Comparison of ENCODE assay signal across 9 cellular contexts in genomic region chr5:17190242-17190778, GRCh38. TPM values are rescaled to one million over a fixed set of nuclear protein-coding genes. Genes with fewer than 3 reads are reported as not detected.
DNase-seq lines count a peak whose midpoint lies in the region; ATAC-seq and TF ChIP-seq lines count a peak whose summit lies in the region.
"Had no signal": no experiment of that assay in that cellular context is flagged by ENCODE, and none has a peak within 500 bp of the region (broad histone marks: within the 10 kb centered on the region; RNA-seq: fewer than 3 reads in every experiment).

No MANE protein-coding gene starts in this region.

- H3K9me3 ChIP-seq in RWPE2 (ENCODE audit: severe bottlenecking), result no peaks in the 10 kb centered on the region
- H3K9me3 ChIP-seq: BLaER1 treated with 17β-estradiol and CSF1 and Interleukin-3, amounts not matched to agents 10 nM and 100 nM had no signal

- no peaks in the 10 kb centered on the region for H3K36me3 ChIP-seq in RWPE2 (ENCODE audit: low read depth)
- H3K36me3 ChIP-seq: BLaER1 treated with 17β-estradiol and CSF1 and Interleukin-3, amounts not matched to agents 10 nM and 100 nM had no signal

- no peak overlapping the region for H3K27ac ChIP-seq in RWPE2 (ENCODE audit: poor library complexity, severe bottlenecking)
- H3K27ac ChIP-seq: BLaER1 treated with 17β-estradiol and CSF1 and Interleukin-3, amounts not matched to agents 10 nM and 100 nM had no signal

- H3K4me1 Mint-ChIP-seq in nephron, result peaks cover 61% of the 10 kb centered on the region

- peaks cover 19% of the 10 kb centered on the region for H3K4me1 ChIP-seq in RWPE2 (ENCODE audit: insufficient read depth, poor library complexity, severe bottlenecking)

- no peak overlapping the region for H3K4me3 ChIP-seq in RWPE2 (ENCODE audit: severe bottlenecking)
- H3K4me3 ChIP-seq: BLaER1 treated with 17β-estradiol and CSF1 and Interleukin-3, amounts not matched to agents 10 nM and 100 nM had no signal

- H3K27me3 ChIP-seq in RWPE2 (ENCODE audit: insufficient read depth, poor library complexity, severe bottlenecking), result no peaks in the 10 kb centered on the region
- H3K27me3 ChIP-seq: BLaER1 treated with 17β-estradiol and CSF1 and Interleukin-3, amounts not matched to agents 10 nM and 100 nM had no signal

- no peaks in the 10 kb centered on the region for H3K9me3 Mint-ChIP-seq in nephron

- no peak overlapping the region for H3K4me3 Mint-ChIP-seq in nephron

- H3K27me3 Mint-ChIP-seq in nephron (ENCODE audit: low read depth), result peaks cover 3% of the 10 kb centered on the region

- in situ Hi-C loops in KBM-7 (cut with MboI; ENCODE audit: low pct_unique_long_range_greater_than_20kb, low sequenced_read_pairs), result loop anchor here (25.0 kb wide), 3 partner anchors 253 to 703 kb away; partner anchors contain the start of gene MYO10

- H3K27ac Mint-ChIP-seq in nephron, result peak overlapping the region; percentile 46 to 71 (median 46)

- no peaks in the 10 kb centered on the region for H3K36me3 Mint-ChIP-seq in nephron (ENCODE audit: low read depth)

- TF ChIP-seq CTCF in RWPE2 (IDR thresholded peaks at IDR 0.05; ENCODE audit: poor library complexity, severe bottlenecking), result peak; percentile 98
- peak; percentile 90 to 91 (median 90) for TF ChIP-seq CTCF in nephron (IDR thresholded peaks at IDR 0.05; ENCODE audit: unreplicated experiment in 3 of 3)

- DNase-seq in DMS79 treated with DMSO at 0.1 percent for 48 hours (lab: John Stamatoyannopoulos, UW) (peak; percentile 25), DMS79 (lab: John Stamatoyannopoulos, UW) (no peak), KBM-7 (peak; percentile 73), RWPE2 (ENCODE audit: low spot score) (no peak)

- ATAC-seq in RWPE2 (ENCODE audit: low read depth), result 0 out of 3 replicates have a peak, but pooled peaks have one; percentile 37
- peak; percentile 53 for ATAC-seq in esophagus mucosa
- no peak for ATAC-seq in HG03196 (IDR thresholded peaks at IDR 0.05; ENCODE audit: unreplicated experiment)
- ATAC-seq in HG03457 (IDR thresholded peaks at IDR 0.05; ENCODE audit: unreplicated experiment), result no peak

RNA-seq across cellular contexts. Expression of gene BASP1, which starts 27.1 kb away (rescaled TPM):
- total RNA-seq in esophagus mucosa, result 4.9 TPM

Comparison
In these comparisons a context has a peak if more than half of its experiments do, and no peak if none do; other contexts are left out.
1. DNase-seq: peak in DMS79 treated with DMSO at 0.1 percent for 48 hours (single experiment) and KBM-7 (single experiment); none in DMS79 (single experiment) and RWPE2 (single experiment).
2. ATAC-seq: peak in RWPE2 (single experiment) and esophagus mucosa (single experiment); none in HG03196 (single experiment) and HG03457 (single experiment).